8 cellular contexts compared by ENCODE assay signal in the genomic region with DNA sequence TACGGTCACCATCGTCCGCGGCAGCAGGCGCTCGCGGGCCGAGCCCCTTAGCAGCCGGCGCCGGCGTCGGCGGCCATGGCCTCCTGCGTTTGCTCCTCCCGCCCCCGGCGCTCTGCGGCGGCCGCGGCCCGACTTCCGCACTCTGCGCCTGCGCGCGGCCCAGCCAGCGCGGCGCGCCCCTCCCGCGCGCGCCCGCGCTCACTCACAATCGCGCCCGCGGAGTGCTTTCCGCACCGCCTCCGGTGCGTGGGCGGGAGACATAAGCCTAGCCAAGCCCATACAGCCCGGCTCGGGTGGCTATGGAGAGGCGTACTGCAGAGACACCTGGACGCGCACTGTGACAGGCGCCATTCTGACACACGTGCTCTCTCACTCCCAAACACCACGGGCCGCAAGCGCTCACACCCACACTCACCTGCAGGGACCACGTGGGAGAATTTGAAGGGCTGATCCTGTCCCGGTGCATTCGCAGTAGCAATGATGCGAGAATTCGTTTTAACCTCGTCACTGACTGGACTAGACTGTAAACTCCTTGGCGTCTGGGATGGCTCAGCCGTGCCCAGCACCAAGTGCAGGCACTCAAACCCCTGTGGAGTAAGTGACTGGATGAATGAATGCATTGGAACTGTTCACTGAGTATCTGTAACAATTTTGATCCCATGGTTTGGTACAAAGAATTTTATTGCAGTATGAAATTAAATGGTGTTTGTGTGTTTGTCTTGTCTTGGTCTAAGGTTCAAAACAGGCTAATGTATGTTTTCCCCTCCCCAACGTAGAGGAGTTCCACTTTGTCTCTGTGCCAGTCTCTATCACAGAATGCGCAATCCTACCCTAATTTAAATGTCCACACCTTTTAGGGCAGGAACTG. TPM values are rescaled to one million over a fixed set of nuclear protein-coding genes. Genes with fewer than 3 reads are reported as not detected.
DNase-seq lines count a peak whose midpoint lies in the region; ATAC-seq and TF ChIP-seq lines count a peak whose summit lies in the region.

RNF145 (minus strand) TSS at position 116 of the 868 bp plus-strand sequence. CDS start 5,936 bp downstream, outside the sequence.

- ATAC-seq in GM19035 (IDR thresholded peaks at IDR 0.05; ENCODE audit: unreplicated experiment) (peak; percentile 76), HG03342 (IDR thresholded peaks at IDR 0.05; ENCODE audit: unreplicated experiment) (peak; percentile 70), left lung (peak; percentile 67)

- H3K9me3 ChIP-seq in left lung = no peaks in the 10 kb centered on the region

- H3K4me3 ChIP-seq in coronary artery (peak within 1 kb of the TSS; percentile 95), left lung (peak within 1 kb of the TSS; percentile 77 to 93)

- peaks cover 16 to 59% of the 10 kb centered on the region in 2 donors for H3K4me1 ChIP-seq in left lung

- H3K36me3 ChIP-seq in left lung = no peaks in the 10 kb centered on the region

- intact Hi-C loops in left lung (cut with DNase I) = no loop called here

- no peaks in the 10 kb centered on the region for H3K27me3 ChIP-seq in left lung

- DNase-seq in AG20443 (ENCODE audit: low spot score) (peak; percentile 99), NCI-H510A treated with DMSO at 0.1 percent for 48 hours (lab: John Stamatoyannopoulos, UW) (peak; percentile 13), coronary artery (ENCODE audit: low spot score) (peak; percentile 87), left lung (peak; percentile 92 to 96)
- DNase-seq in activated CD4-positive, alpha-beta T cell treated with anti-CD3 and anti-CD28 coated beads for 48 hours = peak; percentile 95
- DNase-seq in stimulated activated CD4-positive, alpha-beta T cell treated with anti-CD3 and anti-CD28 coated beads, Interleukin-2, amount 100 ng/mL, for 48 hours = peak; percentile 89 to 90

- TF ChIP-seq CTCF in coronary artery (IDR thresholded peaks at IDR 0.05) (no peak), left lung (IDR thresholded peaks at IDR 0.05) (no peak)

- H3K27ac ChIP-seq in coronary artery (peak within 1 kb of the TSS; percentile 79 to 95), left lung (peak within 1 kb of the TSS; percentile 95 to 97)

RNA-seq across cellular contexts. Expression of gene RNF145, which starts in this region (rescaled TPM):
- 100 to 1,000 TPM; 164 to 216 TPM for total RNA-seq in left lung

Comparison
In these comparisons a context has a peak if more than half of its experiments do, and no peak if none do; other contexts are left out.
1. Peak in every context shown above with its lines: DNase-seq, ATAC-seq, H3K4me3 ChIP-seq and H3K27ac ChIP-seq.
2. DNase-seq: peak in every context shown above with its lines; median percentile 99 in AG20443; 95 in activated CD4-positive, alpha-beta T cell treated with anti-CD3 and anti-CD28 coated beads for 48 hours; 94 in left lung; 90 in stimulated activated CD4-positive, alpha-beta T cell treated with anti-CD3 and anti-CD28 coated beads, Interleukin-2, amount 100 ng/mL, for 48 hours; 87 in coronary artery; 13 in NCI-H510A treated with DMSO at 0.1 percent for 48 hours.